Comparison of ENCODE assay signal across 22 cellular contexts in the genomic region with DNA sequence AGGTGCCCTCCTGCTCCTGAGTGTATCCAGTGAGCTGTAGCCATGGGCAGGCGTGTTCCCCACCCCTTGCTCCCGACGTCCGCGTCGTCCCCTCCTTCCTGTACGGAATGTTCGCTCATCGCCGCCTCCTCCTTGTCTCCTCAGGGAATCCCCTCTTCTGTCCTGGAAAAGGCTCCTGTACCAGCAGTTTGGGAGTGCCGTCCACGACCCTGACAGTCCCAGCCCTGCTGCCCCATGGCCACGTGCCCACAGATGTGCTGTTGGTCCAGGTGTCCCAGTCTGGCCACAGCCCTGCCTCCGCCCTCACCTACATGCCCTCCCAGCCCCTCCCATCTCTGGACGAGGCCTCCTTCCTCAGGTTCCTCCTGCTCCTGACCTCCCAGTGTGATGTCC. TPM values are rescaled to one million over a fixed set of nuclear protein-coding genes. Genes with fewer than 3 reads are reported as not detected.
"Had no signal": no experiment of that assay in that cellular context is flagged by ENCODE, and none has a peak within 500 bp of the region (broad histone marks: within the 10 kb centered on the region; RNA-seq: fewer than 3 reads in every experiment).

No MANE protein-coding gene starts in this region.

- H3K4me1 ChIP-seq: body of pancreas, thyroid gland had no signal

- H3K27me3 ChIP-seq: body of pancreas, thyroid gland had no signal

- ATAC-seq: activated CD4-positive, alpha-beta T cell treated with anti-CD3 and anti-CD28 coated beads for 36 hours; activated CD8-positive, alpha-beta T cell treated with anti-CD3 and anti-CD28 coated beads, Interleukin-2, amount 10 ng/mL, durations not matched to agents 7 days and 5 days; body of pancreas had no signal

- H3K4me1 Mint-ChIP-seq: activated CD4-positive, alpha-beta T cell treated with anti-CD3 and anti-CD28 coated beads for 36 hours had no signal

- H3K27ac Mint-ChIP-seq: activated CD4-positive, alpha-beta T cell treated with anti-CD3 and anti-CD28 coated beads for 36 hours; activated CD8-positive, alpha-beta T cell treated with anti-CD3 and anti-CD28 coated beads, Interleukin-2, amount 10 ng/mL, durations not matched to agents 7 days and 5 days; activated naive CD4-positive, alpha-beta T cell treated with anti-CD3 and anti-CD28 coated beads for 36 hours; nephron had no signal

- H3K9me3 ChIP-seq: body of pancreas, thyroid gland had no signal

- H3K9me3 Mint-ChIP-seq: activated naive CD4-positive, alpha-beta T cell treated with anti-CD3 and anti-CD28 coated beads for 36 hours; nephron had no signal

- H3K4me3 Mint-ChIP-seq: activated CD4-positive, alpha-beta T cell treated with anti-CD3 and anti-CD28 coated beads for 36 hours; activated CD8-positive, alpha-beta T cell treated with anti-CD3 and anti-CD28 coated beads, Interleukin-2, amount 10 ng/mL, durations not matched to agents 7 days and 5 days; activated naive CD4-positive, alpha-beta T cell treated with anti-CD3 and anti-CD28 coated beads for 36 hours; nephron had no signal

- H3K27ac ChIP-seq: body of pancreas, thyroid gland, VCaP had no signal

- DNase-seq: activated CD4-positive, alpha-beta T cell treated with anti-CD3 and anti-CD28 coated beads for 36 hours; activated CD8-positive, alpha-beta T cell treated with anti-CD3 and anti-CD28 coated beads, Interleukin-2, amount 10 ng/mL, durations not matched to agents 7 days and 5 days; activated naive CD4-positive, alpha-beta T cell treated with anti-CD3 and anti-CD28 coated beads for 36 hours; caudate nucleus; erythroblast; kidney glomerular epithelial cell; retina; stimulated activated CD4-positive, alpha-beta T cell treated with anti-CD3 and anti-CD28 coated beads, Interleukin-2, amount 100 ng/mL, for 24 hours; stimulated activated naive CD4-positive, alpha-beta T cell treated with Interleukin-2 at 50 U/mL for 16 hours; SW 1271; T-helper 2 cell; thyroid gland had no signal

- H3K27me3 Mint-ChIP-seq: activated CD4-positive, alpha-beta T cell treated with anti-CD3 and anti-CD28 coated beads for 36 hours had no signal

- H3K4me3 ChIP-seq: body of pancreas, thyroid gland had no signal

RNA-seq across cellular contexts. Expression of gene OR1D5, which starts 30.2 kb away (rescaled TPM):
- total RNA-seq: activated CD4-positive, alpha-beta T cell treated with anti-CD3 and anti-CD28 coated beads for 36 hours; activated CD8-positive, alpha-beta T cell treated with anti-CD3 and anti-CD28 coated beads, Interleukin-2, amount 10 ng/mL, durations not matched to agents 7 days and 5 days; activated naive CD4-positive, alpha-beta T cell treated with anti-CD3 and anti-CD28 coated beads for 36 hours; body of pancreas; frontal cortex; liver; omental fat pad; posterior vena cava; SK-MEL-5; subcutaneous adipose tissue; thyroid gland; urinary bladder had no signal
- polyA plus RNA-seq: liver, urinary bladder had no signal
